Comparison of ENCODE assay signal across 9 cellular contexts in genomic region chr17:83083368-83084201, GRCh38. TPM values are rescaled to one million over a fixed set of nuclear protein-coding genes. Genes with fewer than 3 reads are reported as not detected.
DNase-seq lines count a peak whose midpoint lies in the region; FAIRE-seq and TF ChIP-seq lines count a peak whose summit lies in the region.
"Had no signal": no experiment of that assay in that cellular context is flagged by ENCODE, and none has a peak within 500 bp of the region (broad histone marks: within the 10 kb centered on the region; RNA-seq: fewer than 3 reads in every experiment).

No MANE protein-coding gene starts in this region.

- H3K4me1 ChIP-seq in SJSA1 (replicated peaks) (peaks cover 53% of the 10 kb centered on the region), keratinocyte (ENCODE audit: control insufficient read depth, extremely low read depth, insufficient read depth, low read length) (peaks cover 16% of the 10 kb centered on the region)

- peak overlapping the region; percentile 71 for H3K27ac ChIP-seq in SJSA1
- H3K27ac ChIP-seq in keratinocyte (ENCODE audit: control insufficient read depth, insufficient read depth, low read length): no peak overlapping the region
- H3K27ac ChIP-seq: KMS-11 had no signal

- FAIRE-seq in keratinocyte (lab: Jason Lieb, UNC): peak; percentile 44

- dilution Hi-C loops in keratinocyte (cut with MboI; ENCODE audit: extremely low pct_ligation_motif_present, low sequenced_read_pairs): no loop called here

- H3K9me3 ChIP-seq in SJSA1 (replicated peaks): no peaks in the 10 kb centered on the region
- no peaks in the 10 kb centered on the region for H3K9me3 ChIP-seq in keratinocyte (ENCODE audit: control insufficient read depth, low read depth, low read length)

- H3K4me3 ChIP-seq in SJSA1: no peak overlapping the region
- no peak overlapping the region for H3K4me3 ChIP-seq in keratinocyte (ENCODE audit: control insufficient read depth in 2 of 3, extremely low read depth in 1 of 3, insufficient read depth in 2 of 3, low read depth in 1 of 3, low read length in 3 of 3)

- no peak overlapping the region for H2AFZ ChIP-seq in keratinocyte (ENCODE audit: control insufficient read depth, low read length)

- no peak overlapping the region for H3K9ac ChIP-seq in keratinocyte (ENCODE audit: control insufficient read depth, extremely low read depth, insufficient read depth, low read length)
- H3K9ac ChIP-seq: KMS-11 had no signal

- H3K9me1 ChIP-seq in keratinocyte (ENCODE audit: control insufficient read depth, extremely low read depth, insufficient read depth, low read length): no peaks in the 10 kb centered on the region

- H3K79me2 ChIP-seq in keratinocyte (ENCODE audit: control insufficient read depth, insufficient read depth, low read length): no peaks in the 10 kb centered on the region

- TF ChIP-seq CTCF in keratinocyte (optimal IDR thresholded peaks at IDR 0.05 in 1 of 3, IDR thresholded peaks at IDR 0.05 in 1 of 3, conservative IDR thresholded peaks at IDR 0.05 in 1 of 3; ENCODE audit: extremely low read depth in 1 of 3, insufficient read depth in 2 of 3, low read length in 3 of 3): no peak

- H4K20me1 ChIP-seq in keratinocyte (ENCODE audit: control insufficient read depth, extremely low read depth, insufficient read depth, low read length): peaks cover 8% of the 10 kb centered on the region

- DNase-seq in EL: peak; percentile 99
- DNase-seq in SJSA1 (ENCODE audit: low read depth in 1 of 2, low spot score in 2 of 2): peak; percentile 96 to 99
- peak; percentile 92 for DNase-seq in astrocyte of the hippocampus (ENCODE audit: low read depth, low spot score)
- DNase-seq in keratinocyte (ENCODE audit: low read depth, low spot score): peak; percentile 36
- peak; percentile 45 to 71 for DNase-seq in stimulated activated CD8-positive, alpha-beta memory T cell treated with anti-CD3 and anti-CD28 coated beads, Interleukin-2, amount 100 ng/mL, for 48 hours (ENCODE audit: low read depth in 2 of 2)
- no peak for DNase-seq in NCI-H1694 (lab: John Stamatoyannopoulos, UW)
- no peak for DNase-seq in putamen (ENCODE audit: low spot score)
- no peak for DNase-seq in DMS53 (lab: John Stamatoyannopoulos, UW)

- H3K36me3 ChIP-seq in SJSA1 (peaks cover 71% of the 10 kb centered on the region), keratinocyte (ENCODE audit: control insufficient read depth in 2 of 2, extremely low read depth in 1 of 2, insufficient read depth in 2 of 2, low read length in 2 of 2) (no peaks in the 10 kb centered on the region)

- H3K27me3 ChIP-seq in SJSA1 (replicated peaks): 0 out of 2 replicates have a peak, but pooled peaks cover under 1% of the 10 kb centered on the region
- peaks cover 26% of the 10 kb centered on the region for H3K27me3 ChIP-seq in keratinocyte (ENCODE audit: control insufficient read depth, extremely low read depth, insufficient read depth, low read length)

- H3K4me2 ChIP-seq in keratinocyte (ENCODE audit: control insufficient read depth, extremely low read depth, insufficient read depth, low read depth, low read length): peak overlapping the region; percentile 17
- H3K4me2 ChIP-seq: KMS-11 had no signal

RNA-seq across cellular contexts. Expression of gene METRNL, which starts 4.2 kb away (rescaled TPM):
- total RNA-seq in SJSA1 (2014; rRNA removed; shearing (Covaris generic)): 128 and 197 TPM in 2 replicates
- 3.1 to 7.2 TPM (median 3.4 TPM) in 3 replicates for polyA plus RNA-seq in keratinocyte
- polyA plus RNA-seq in keratinocyte (2011; ENCODE audit: low read depth): 43.9 TPM
- polyA plus RNA-seq in keratinocyte (2011; cell fraction: cytosol; rRNA removed): 2.2 and 7.9 TPM in 2 replicates
- polyA plus RNA-seq in keratinocyte (2011; cell fraction: nucleus; rRNA removed): 8.6 and 10.8 TPM in 2 replicates
- polyA plus RNA-seq in keratinocyte (2012; ENCODE audit: low replicate concordance): 6.2 and 85.3 TPM in 2 replicates
- 2.0 to 5.2 TPM (median 2.4 TPM) in 3 replicates for polyA minus RNA-seq in keratinocyte
- 24.2 TPM for polyA minus RNA-seq in keratinocyte (2011; cell fraction: cytosol; rRNA and poly(A)+ RNA removed)
- polyA minus RNA-seq in keratinocyte (2011; cell fraction: nucleus; rRNA and poly(A)+ RNA removed): 7.8 and 8.5 TPM in 2 replicates

Comparison
In these comparisons a context has a peak if more than half of its experiments do, and no peak if none do; other contexts are left out.
1. DNase-seq: peak in EL (single experiment), SJSA1 (2 of 2), astrocyte of the hippocampus (single experiment), keratinocyte (single experiment) and stimulated activated CD8-positive, alpha-beta memory T cell treated with anti-CD3 and anti-CD28 coated beads, Interleukin-2, amount 100 ng/mL, for 48 hours (2 of 2); none in NCI-H1694 (single experiment), putamen (single experiment) and DMS53 (single experiment).